15 cellular contexts compared by ENCODE assay signal in genomic region chr7:78326870-78327269, GRCh38.
DNase-seq lines count a peak whose midpoint lies in the region; ATAC-seq and TF ChIP-seq lines count a peak whose summit lies in the region.
"Had no signal": no experiment of that assay in that cellular context is flagged by ENCODE, and none has a peak within 500 bp of the region (broad histone marks: within the 10 kb centered on the region; RNA-seq: fewer than 3 reads in every experiment).

No MANE protein-coding gene starts in this region.

- DNase-seq in DMS53 (lab: John Stamatoyannopoulos, UW), result peak; percentile 29
- no peak for DNase-seq in DMS53 treated with DMSO at 0.1 percent for 48 hours (lab: John Stamatoyannopoulos, UW; ENCODE audit: unreplicated experiment)
- DNase-seq in SK-N-SH, result no peak
- DNase-seq in right cardiac atrium, result peak in 2 of 3 donors; percentile 36 to 61
- DNase-seq in substantia nigra (lab: John Stamatoyannopoulos, UW), result peak in 38 of 49 donors; percentile 2 to 81 (median 25)
- DNase-seq in lower leg skin (ENCODE audit: low spot score in 2 of 2), result no peak
- no peak for DNase-seq in NCI-H2107 treated with DMSO at 0.1 percent for 48 hours (lab: John Stamatoyannopoulos, UW; ENCODE audit: unreplicated experiment)
- DNase-seq: activated naive CD8-positive, alpha-beta T cell treated with anti-CD3 and anti-CD28 coated beads, Interleukin-2, amount 10 ng/mL, durations not matched to agents 7 days and 5 days; left colon had no signal

- peak overlapping the region; percentile 60 for H3K4me2 ChIP-seq in SK-N-SH

- H3F3A ChIP-seq in SK-N-SH (replicated peaks; ENCODE audit: insufficient read depth), result peaks cover 34% of the 10 kb centered on the region

- ATAC-seq in right cardiac atrium (peak; percentile 23 to 52), HG02763 (IDR thresholded peaks at IDR 0.05; ENCODE audit: unreplicated experiment) (no peak)
- ATAC-seq: left colon, WTC11 had no signal

- H3K4me1 ChIP-seq in SK-N-SH (ENCODE audit: control insufficient read depth in 1 of 2, insufficient read depth in 2 of 2, low read depth in 1 of 2, low read length in 1 of 2) (peaks cover 14 to 31% of the 10 kb centered on the region in 2 experiments), right cardiac atrium (ENCODE audit: control insufficient read depth, insufficient read depth, low read length) (peaks cover 3% of the 10 kb centered on the region)
- H3K4me1 ChIP-seq: Caco-2, foreskin keratinocyte had no signal

- H3K9me2 ChIP-seq in SK-N-SH, result no peaks in the 10 kb centered on the region

- 12% methylated on average over 1 of the region's 1 CpG for WGBS in SK-N-SH (ENCODE audit: low lambda C conversion rate)
- WGBS in right cardiac atrium, result 51% methylated on average over 1 of the region's 1 CpG
- WGBS in lower leg skin, 2 donors, result 25 to 50% methylated on average over 1 of the region's 1 CpG

- H2AFZ ChIP-seq in SK-N-SH (ENCODE audit: low read depth), result peak overlapping the region; percentile 83; the same call in 1 of the 2 replicates

- H3K4me3 ChIP-seq in SK-N-SH (ENCODE audit: low read depth in 2 of 2, low read length in 1 of 2) (no peak overlapping the region), right cardiac atrium (ENCODE audit: low read length) (no peak overlapping the region), lower leg skin (ENCODE audit: low read depth, poor library complexity, severe bottlenecking) (no peak overlapping the region)

- H3K9ac ChIP-seq in SK-N-SH, result peak overlapping the region; percentile 45; the same call in 1 of the 2 replicates

- no peak for TF ChIP-seq RAD21 in SK-N-SH (IDR thresholded peaks at IDR 0.05; ENCODE audit: low read length)

- POLR2A ChIA-PET in SK-N-SH (lab: Yijun Ruan, JAX), result no interaction called here

- TF ChIP-seq EP300 in SK-N-SH (IDR thresholded peaks at IDR 0.05; ENCODE audit: borderline replicate concordance in 1 of 2, low read depth in 1 of 2, low read length in 1 of 2), result peak in 1 of 2 experiments; percentile 83; a peak in 2 of 4 replicates

- no peaks in the 10 kb centered on the region for H3K79me2 ChIP-seq in SK-N-SH (ENCODE audit: insufficient read depth)

- no peaks in the 10 kb centered on the region for H4K20me1 ChIP-seq in SK-N-SH (ENCODE audit: insufficient read depth)

- intact Hi-C loops in right cardiac atrium (cut with DNase I) (no loop called here), lower leg skin (cut with DNase I; ENCODE audit: low total_unique reads) (no loop called here)

- H3K9me3 ChIP-seq in SK-N-SH (no peaks in the 10 kb centered on the region), right cardiac atrium (ENCODE audit: control insufficient read depth, low read length) (no peaks in the 10 kb centered on the region)
- H3K9me3 ChIP-seq: Caco-2 had no signal

- no peaks in the 10 kb centered on the region for H3K36me3 ChIP-seq in SK-N-SH (replicated peaks in 1 of 2; ENCODE audit: control insufficient read depth in 1 of 2, insufficient read depth in 2 of 2, low read length in 1 of 2)

- CTCF ChIA-PET in SK-N-SH (lab: Yijun Ruan, JAX), result no interaction called here

- no peak for TF ChIP-seq POLR2A in lower leg skin (IDR thresholded peaks at IDR 0.05)

- TF ChIP-seq CTCF in SK-N-SH (IDR thresholded peaks at IDR 0.05), result no peak
- no peak for TF ChIP-seq CTCF in lower leg skin (IDR thresholded peaks at IDR 0.05)

- H3K27ac ChIP-seq in SK-N-SH (ENCODE audit: low read depth in 2 of 2, low read length in 1 of 2), result peak overlapping the region; percentile 70 to 87
- no peak overlapping the region for H3K27ac ChIP-seq in right cardiac atrium (ENCODE audit: low read length)
- H3K27ac ChIP-seq in substantia nigra (ENCODE audit: low read depth, low read length, poor library complexity, severe bottlenecking), result no peak overlapping the region
- H3K27ac ChIP-seq: 22Rv1, foreskin keratinocyte, HL-60 had no signal

- H3K27me3 ChIP-seq in SK-N-SH (ENCODE audit: insufficient read depth) (no peaks in the 10 kb centered on the region), right cardiac atrium (ENCODE audit: control insufficient read depth, insufficient read depth) (no peaks in the 10 kb centered on the region)
- H3K27me3 ChIP-seq: foreskin keratinocyte had no signal

TF ChIP-seq in SK-N-SH, 30 proteins besides CTCF, POLR2A, EP300 and RAD21 (continues in another document):
- no peak for TF ChIP-seq TAF1 (IDR thresholded peaks at IDR 0.05; ENCODE audit: borderline replicate concordance, low read depth, low read length)
- TF ChIP-seq USF1 (IDR thresholded peaks at IDR 0.05; ENCODE audit: borderline replicate concordance, low read depth), result no peak
- TF ChIP-seq SIN3A (IDR thresholded peaks at IDR 0.05; ENCODE audit: borderline replicate concordance, low read depth, low read length), result no peak
- TF ChIP-seq FOSL2 (IDR thresholded peaks at IDR 0.05; ENCODE audit: borderline replicate concordance, low read depth), result peak; percentile 65
- TF ChIP-seq RXRA (IDR thresholded peaks at IDR 0.05; ENCODE audit: borderline replicate concordance, low read depth), result peak; percentile 94
- peak; percentile 68 for TF ChIP-seq TEAD4 (IDR thresholded peaks at IDR 0.05; ENCODE audit: borderline replicate concordance, insufficient read depth)
- no peak for TF ChIP-seq EZH2phosphoT487 (IDR thresholded peaks at IDR 0.05; ENCODE audit: borderline replicate concordance, low read depth)
- TF ChIP-seq POLR2AphosphoS5 (IDR thresholded peaks at IDR 0.05; ENCODE audit: low read depth, low read length), result peak; percentile 41; the same call in 1 of the 2 replicates
- TF ChIP-seq NRF1 (IDR thresholded peaks at IDR 0.05; ENCODE audit: low read depth, low read length), result no peak
- no peak for TF ChIP-seq MXI1 (IDR thresholded peaks at IDR 0.05; ENCODE audit: low read depth, low read length)
- TF ChIP-seq JUND (IDR thresholded peaks at IDR 0.05), result peak; percentile 77
- TF ChIP-seq RCOR1 (IDR thresholded peaks at IDR 0.05; ENCODE audit: low read length), result no peak
- TF ChIP-seq TCF12 (IDR thresholded peaks at IDR 0.05), result peak; percentile 90
- peak; percentile 85 for TF ChIP-seq PBX3 (IDR thresholded peaks at IDR 0.05)
- TF ChIP-seq CHD2 (IDR thresholded peaks at IDR 0.05; ENCODE audit: low read length, partially characterized antibody), result no peak
- TF ChIP-seq GATA2 (CRISPR knock-in tag; IDR thresholded peaks at IDR 0.05), result no peak
- TF ChIP-seq IRF3 (IDR thresholded peaks at IDR 0.05; ENCODE audit: low read depth, low read length), result no peak
- peak; percentile 64 for TF ChIP-seq MAX (IDR thresholded peaks at IDR 0.05; ENCODE audit: low read depth)
- TF ChIP-seq YY1 (IDR thresholded peaks at IDR 0.05; ENCODE audit: low read depth), result peak; percentile 40; the same call in 1 of the 2 replicates
- TF ChIP-seq ELF1 (IDR thresholded peaks at IDR 0.05), result no peak
- no peak; the same call in none of the 2 replicates for TF ChIP-seq GABPA (IDR thresholded peaks at IDR 0.05; ENCODE audit: low read depth)
- 0 out of 2 replicates have a peak, but pooled peaks have one; percentile 7 for TF ChIP-seq SMC3 (IDR thresholded peaks at IDR 0.05; ENCODE audit: low read depth, low read length)
- TF ChIP-seq FOXM1 (IDR thresholded peaks at IDR 0.05; ENCODE audit: low read depth), result peak; percentile 71
- no peak for TF ChIP-seq USF2 (IDR thresholded peaks at IDR 0.05; ENCODE audit: borderline replicate concordance, low read depth, low read length)

Comparison
In these comparisons a context has a peak if more than half of its experiments do, and no peak if none do; other contexts are left out.
1. DNase-seq: peak in DMS53 (single experiment), right cardiac atrium (2 of 3) and substantia nigra (38 of 49); none in DMS53 treated with DMSO at 0.1 percent for 48 hours (single experiment), SK-N-SH (single experiment), lower leg skin (0 of 2) and NCI-H2107 treated with DMSO at 0.1 percent for 48 hours (single experiment).
2. H3K27ac ChIP-seq: peak in SK-N-SH (2 of 2); none in right cardiac atrium (single experiment) and substantia nigra (single experiment).